In genomic region chr18:40867452-40867851, GRCh38 we compare ENCODE assay signal across 17 cellular contexts.
DNase-seq lines count a peak whose midpoint lies in the region; ATAC-seq and TF ChIP-seq lines count a peak whose summit lies in the region.
"Had no signal": no experiment of that assay in that cellular context is flagged by ENCODE, and none has a peak within 500 bp of the region (broad histone marks: within the 10 kb centered on the region; RNA-seq: fewer than 3 reads in every experiment).

No MANE protein-coding gene starts in this region.

- peak; percentile 83 for ATAC-seq in SK-N-SH treated with all-trans-retinoic acid at 6 μM for 48 hours
- ATAC-seq: activated T-helper 17 cell treated with anti-CD3 and anti-CD28 coated beads, Interleukin-2, amount 50 U/mL, for 72 hours; natural killer cell had no signal

- H3K27me3 ChIP-seq in skeletal muscle satellite cell (ENCODE audit: control insufficient read depth, insufficient read depth, low read length): no peaks in the 10 kb centered on the region
- H3K27me3 ChIP-seq: spleen, transverse colon had no signal

- TF ChIP-seq CTCF in fibroblast of the aortic adventitia (IDR thresholded peaks at IDR 0.05; ENCODE audit: insufficient read depth, low read length): no peak
- TF ChIP-seq CTCF in GM13976 (IDR thresholded peaks at IDR 0.05; ENCODE audit: borderline replicate concordance, control extremely low read depth, extremely low read depth, insufficient read depth, missing control alignments): no peak

- H3K4me3 ChIP-seq in fibroblast of the aortic adventitia (ENCODE audit: low read depth, low read length) (no peak overlapping the region), skeletal muscle satellite cell (ENCODE audit: low read length) (peak overlapping the region; percentile 26)
- H3K4me3 ChIP-seq: spleen, transverse colon had no signal

- H3K9ac ChIP-seq in skeletal muscle satellite cell (ENCODE audit: low read depth, low read length): peak overlapping the region; percentile 76

- in situ Hi-C loops in GM13976 (cut with MboI; ENCODE audit: low sequenced_read_pairs, unreplicated experiment) (no loop called here), KBM-7 (cut with MboI; ENCODE audit: low pct_unique_long_range_greater_than_20kb, low sequenced_read_pairs) (no loop called here)

- H3K4me1 ChIP-seq in skeletal muscle satellite cell (ENCODE audit: control insufficient read depth, insufficient read depth, low read length): peaks cover 27% of the 10 kb centered on the region
- H3K4me1 ChIP-seq: spleen, transverse colon had no signal

- H3K9me3 ChIP-seq in skeletal muscle satellite cell (replicated peaks; ENCODE audit: low read length): no peaks in the 10 kb centered on the region
- H3K9me3 ChIP-seq: transverse colon had no signal

- H3K36me3 ChIP-seq in skeletal muscle satellite cell (ENCODE audit: insufficient read depth, low read length): no peaks in the 10 kb centered on the region
- H3K36me3 ChIP-seq: spleen, transverse colon had no signal

- DNase-seq in HT1080 (ENCODE audit: low read depth) (peak; percentile 61), fibroblast of the aortic adventitia (ENCODE audit: low read depth) (peak; percentile 89), occipital lobe (lab: John Stamatoyannopoulos, UW) (no peak), GM13976 (ENCODE audit: low spot score) (no peak), KBM-7 (no peak)
- DNase-seq in stimulated activated CD4-positive, alpha-beta T cell treated with anti-CD3 and anti-CD28 coated beads, Interleukin-12 subunit alpha, Interleukin-12 subunit beta, amount 100 ng/mL, for 4 hours: no peak
- DNase-seq: activated CD4-positive, alpha-beta T cell treated with anti-CD3 and anti-CD28 coated beads, Interleukin-2, amount 50 U/mL, for 48 hours; central memory CD4-positive, alpha-beta T cell; H7; natural killer cell; NCI-H187 treated with DMSO at 0.1 percent for 48 hours; spleen; T-helper 2 cell; transverse colon had no signal

- H3K4me2 ChIP-seq in skeletal muscle satellite cell (ENCODE audit: low read length): peak overlapping the region; percentile 55

TF ChIP-seq in SK-N-SH treated with all-trans-retinoic acid at 6 μM for 48 hours, 23 proteins besides CTCF, POLR2A, EP300 and RAD21:
- no peak for TF ChIP-seq ZNF8 (CRISPR knock-in tag; IDR thresholded peaks at IDR 0.05)
- no peak for TF ChIP-seq ZFP3 (CRISPR knock-in tag; IDR thresholded peaks at IDR 0.05)
- no peak for TF ChIP-seq TCF4 (CRISPR knock-in tag; IDR thresholded peaks at IDR 0.05; ENCODE audit: borderline replicate concordance)
- no peak for TF ChIP-seq BACH2 (CRISPR knock-in tag; IDR thresholded peaks at IDR 0.05; ENCODE audit: borderline replicate concordance)
- TF ChIP-seq CREB5 (CRISPR knock-in tag; IDR thresholded peaks at IDR 0.05; ENCODE audit: low read depth): no peak
- TF ChIP-seq ESRRG (CRISPR knock-in tag; IDR thresholded peaks at IDR 0.05): no peak
- TF ChIP-seq ZC3H10 (CRISPR knock-in tag; IDR thresholded peaks at IDR 0.05): no peak
- no peak for TF ChIP-seq ZFP30 (CRISPR knock-in tag; IDR thresholded peaks at IDR 0.05)
- TF ChIP-seq GLIS3 (CRISPR knock-in tag; IDR thresholded peaks at IDR 0.05): no peak
- no peak for TF ChIP-seq PPARA (CRISPR knock-in tag; IDR thresholded peaks at IDR 0.05; ENCODE audit: borderline replicate concordance)
- TF ChIP-seq CSRNP3 (CRISPR knock-in tag; IDR thresholded peaks at IDR 0.05): no peak
- no peak for TF ChIP-seq OSR1 (CRISPR knock-in tag; IDR thresholded peaks at IDR 0.05)
- no peak for TF ChIP-seq CSDC2 (CRISPR knock-in tag; IDR thresholded peaks at IDR 0.05)
- TF ChIP-seq ARNTL (CRISPR knock-in tag; IDR thresholded peaks at IDR 0.05; ENCODE audit: borderline replicate concordance, low read depth): no peak
- TF ChIP-seq TOX (CRISPR knock-in tag; IDR thresholded peaks at IDR 0.05; ENCODE audit: borderline replicate concordance): no peak
- TF ChIP-seq ZNF70 (CRISPR knock-in tag; IDR thresholded peaks at IDR 0.05): no peak

Comparison
In these comparisons a context has a peak if more than half of its experiments do, and no peak if none do; other contexts are left out.
1. DNase-seq: peak in HT1080 (single experiment) and fibroblast of the aortic adventitia (single experiment); none in occipital lobe (single experiment), GM13976 (single experiment), KBM-7 (single experiment) and stimulated activated CD4-positive, alpha-beta T cell treated with anti-CD3 and anti-CD28 coated beads, Interleukin-12 subunit alpha, Interleukin-12 subunit beta, amount 100 ng/mL, for 4 hours (single experiment).